14 cellular contexts compared by ENCODE assay signal in genomic region chr7:31778296-31778695, GRCh38.
A peak's percentile ranks its signal among the peaks of the same experiment; 100 is the strongest.
DNase-seq lines count a peak whose midpoint lies in the region; ATAC-seq and TF ChIP-seq lines count a peak whose summit lies in the region.
"Had no signal": no experiment of that assay in that cellular context is flagged by ENCODE, and none has a peak within 500 bp of the region (broad histone marks: within the 10 kb centered on the region; RNA-seq: fewer than 3 reads in every experiment).

No MANE protein-coding gene starts in this region.

- peak overlapping the region; percentile 5 for H2BK5ac ChIP-seq in IMR-90 (ENCODE audit: low read depth, low read length, poor library complexity, severe bottlenecking)

- H3K18ac ChIP-seq in IMR-90 (ENCODE audit: low read depth, low read length) = no peak overlapping the region; the same call in 1 of the 2 replicates

- in situ Hi-C loops in IMR-90 (cut with MboI; ENCODE audit: low sequenced_read_pairs) = no loop called here

- TF ChIP-seq POLR2A in IMR-90 (IDR thresholded peaks at IDR 0.05; ENCODE audit: low read depth, low read length) = no peak

- DNase-seq in Right ventricle myocardium superior = no peak
- no peak for DNase-seq in left ventricle myocardium inferior
- no peak for DNase-seq in IMR-90
- DNase-seq in progenitor cell of endocrine pancreas (ENCODE audit: low spot score, unreplicated experiment) = no peak
- DNase-seq in foreskin keratinocyte = no peak
- no peak for DNase-seq in CD1c-positive myeloid dendritic cell (ENCODE audit: extremely low spot score)
- DNase-seq: C1 segment of cervical spinal cord; Caco-2; CD4-positive, alpha-beta T cell; GDM1; HCEC 1CT had no signal

- H3K4me1 ChIP-seq in left ventricle myocardium inferior = peaks cover 13% of the 10 kb centered on the region
- peaks cover 0 to 43% (median 10%) of the 10 kb centered on the region in 10 experiments; a peak in 11 of 20 replicates for H3K4me1 ChIP-seq in BLaER1 treated with 17β-estradiol and CSF1 and Interleukin-3, amounts not matched to agents 10 nM and 100 nM
- H3K4me1 ChIP-seq in IMR-90 (ENCODE audit: control insufficient read depth, insufficient read depth, low read length) = no peaks in the 10 kb centered on the region; the same call in 1 of the 2 replicates
- peaks cover 14% of the 10 kb centered on the region for H3K4me1 ChIP-seq in foreskin keratinocyte

- H3K56ac ChIP-seq in IMR-90 (ENCODE audit: extremely low read depth, insufficient read depth, low read length) = no peak overlapping the region

- POLR2A ChIA-PET in IMR-90 (lab: Charles Lee; ENCODE audit: unreplicated experiment) = no interaction called here

- peak overlapping the region; percentile 22; the same call in 1 of the 2 replicates for H4K5ac ChIP-seq in IMR-90 (ENCODE audit: low read depth, low read length)

- peak overlapping the region; percentile 70; the same call in 1 of the 3 replicates for H2BK15ac ChIP-seq in IMR-90 (ENCODE audit: low read depth, low read length)

- H2AFZ ChIP-seq in IMR-90 (replicated peaks; ENCODE audit: low read length, poor library complexity) = no peak overlapping the region
- H2AFZ ChIP-seq: GM23338 had no signal

- no peak overlapping the region for H3K9ac ChIP-seq in BLaER1 treated with 17β-estradiol and CSF1 and Interleukin-3, amounts not matched to agents 10 nM and 100 nM
- H3K9ac ChIP-seq in IMR-90 (ENCODE audit: low read depth, low read length) = no peak overlapping the region

- no peak overlapping the region for H4K91ac ChIP-seq in IMR-90 (ENCODE audit: insufficient read depth, low read depth, low read length)

- no peak overlapping the region for H2AK9ac ChIP-seq in IMR-90 (replicated peaks; ENCODE audit: low read depth, low read length, poor library complexity)

- 85% methylated on average over 2 of the region's 3 CpGs; no CpG with 5 or more reads in 1 of the 2 experiments for WGBS in IMR-90 (ENCODE audit: extremely low coverage in 2 of 2, insufficient read length in 1 of 2), 2 experiments

- intact Hi-C loops in Right ventricle myocardium superior (cut with DNase I) (no loop called here), left ventricle myocardium inferior (cut with micrococcal nuclease) (no loop called here), IMR-90 (cut with micrococcal nuclease) (no loop called here)

- H3K23ac ChIP-seq in IMR-90 (ENCODE audit: low read depth, low read length) = no peak overlapping the region

- peaks cover 12% of the 10 kb centered on the region for H3K9me1 ChIP-seq in IMR-90 (ENCODE audit: insufficient read depth, low read length)

- peak overlapping the region; percentile 20; the same call in 1 of the 2 replicates for H2BK120ac ChIP-seq in IMR-90 (ENCODE audit: low read depth, low read length)

- peak overlapping the region; percentile 44; the same call in 1 of the 2 replicates for H2AK5ac ChIP-seq in IMR-90 (ENCODE audit: low read depth, low read length)

- no peak for TF ChIP-seq CTCF in left ventricle myocardium inferior (IDR thresholded peaks at IDR 0.05; ENCODE audit: borderline replicate concordance)
- no peak for TF ChIP-seq CTCF in IMR-90 (conservative IDR thresholded peaks at IDR 0.05; ENCODE audit: low read depth, low read length)
- no peak for TF ChIP-seq CTCF in progenitor cell of endocrine pancreas (IDR thresholded peaks at IDR 0.05; ENCODE audit: unreplicated experiment)
- no peak for TF ChIP-seq CTCF in foreskin keratinocyte (conservative IDR thresholded peaks at IDR 0.05)

- H3K27ac ChIP-seq in left ventricle myocardium inferior (replicated peaks) (no peak overlapping the region), IMR-90 (ENCODE audit: insufficient read depth, low read length) (no peak overlapping the region), foreskin keratinocyte (no peak overlapping the region)
- H3K27ac ChIP-seq in BLaER1 treated with 17β-estradiol and CSF1 and Interleukin-3, amounts not matched to agents 10 nM and 100 nM = no peak overlapping the region

- peak overlapping the region in 7 of 11 experiments; percentile 1 to 43 (median 13); a peak in 6 of 22 replicates for H3K4me2 ChIP-seq in BLaER1 treated with 17β-estradiol and CSF1 and Interleukin-3, amounts not matched to agents 10 nM and 100 nM
- no peak overlapping the region for H3K4me2 ChIP-seq in IMR-90 (ENCODE audit: low read depth, low read length)
- H3K4me2 ChIP-seq: GM23338 had no signal

- CTCF ChIA-PET in IMR-90 (lab: Yijun Ruan, JAX) = no interaction called here

- TF ChIP-seq RAD21 in IMR-90 (IDR thresholded peaks at IDR 0.05; ENCODE audit: low read length) = no peak

- H3K4me3 ChIP-seq in left ventricle myocardium inferior = no peak overlapping the region
- H3K4me3 ChIP-seq in BLaER1 treated with 17β-estradiol and CSF1 and Interleukin-3, amounts not matched to agents 10 nM and 100 nM = no peak overlapping the region
- H3K4me3 ChIP-seq in IMR-90 (ENCODE audit: insufficient read depth, low read depth, low read length) = no peak overlapping the region
- H3K4me3 ChIP-seq: GM23338 had no signal

- H3K36me3 Mint-ChIP-seq in progenitor cell of endocrine pancreas (ENCODE audit: insufficient read depth) = no peaks in the 10 kb centered on the region

- no peaks in the 10 kb centered on the region for H3K27me3 Mint-ChIP-seq in progenitor cell of endocrine pancreas
- H3K27me3 Mint-ChIP-seq: B cell; CD4-positive, alpha-beta T cell had no signal

- 0 out of 4 replicates have a peak overlapping the region, but pooled peaks of 1 of the 2 experiments have one; percentile 35 for H4K8ac ChIP-seq in IMR-90 (ENCODE audit: low read depth in 2 of 2, low read length in 2 of 2)

- peaks cover 17% of the 10 kb centered on the region for H3K4me1 Mint-ChIP-seq in progenitor cell of endocrine pancreas (ENCODE audit: low read depth)
- H3K4me1 Mint-ChIP-seq: B cell had no signal

- H3K36me3 ChIP-seq in left ventricle myocardium inferior (peaks cover under 1% of the 10 kb centered on the region), IMR-90 (ENCODE audit: control insufficient read depth, insufficient read depth, low read length) (no peaks in the 10 kb centered on the region)
- no peaks in the 10 kb centered on the region for H3K36me3 ChIP-seq in BLaER1 treated with 17β-estradiol and CSF1 and Interleukin-3, amounts not matched to agents 10 nM and 100 nM

- H3K27me3 ChIP-seq in left ventricle myocardium inferior (ENCODE audit: low read depth) = no peaks in the 10 kb centered on the region
- H3K27me3 ChIP-seq in BLaER1 treated with 17β-estradiol and CSF1 and Interleukin-3, amounts not matched to agents 10 nM and 100 nM = no peaks in the 10 kb centered on the region
- no peaks in the 10 kb centered on the region for H3K27me3 ChIP-seq in IMR-90 (ENCODE audit: control insufficient read depth, insufficient read depth, low read length)
- no peaks in the 10 kb centered on the region for H3K27me3 ChIP-seq in foreskin keratinocyte

- H2BK20ac ChIP-seq in IMR-90 (ENCODE audit: low read depth, low read length) = peak overlapping the region; percentile 71

- peak overlapping the region; percentile 22 for H3K4ac ChIP-seq in IMR-90 (ENCODE audit: low read depth, low read length)

- peak; percentile 45 for ATAC-seq in Right ventricle myocardium superior (ENCODE audit: poor library complexity)
- no peak for ATAC-seq in IMR-90 (ENCODE audit: low read depth)
- ATAC-seq in foreskin keratinocyte = no peak
- ATAC-seq: GM23338 had no signal

- H3K79me1 ChIP-seq in IMR-90 (ENCODE audit: low read depth in 1 of 2, low read length in 2 of 2) = no peaks in the 10 kb centered on the region

- no TSS peak for BruUV-seq in IMR-90 (replicated peaks; lab: Mats Ljungman, UMichigan)

- no peak overlapping the region for H3K14ac ChIP-seq in IMR-90 (replicated peaks; ENCODE audit: low read depth, low read length)

- H3K9me3 ChIP-seq in left ventricle myocardium inferior (replicated peaks) (no peaks in the 10 kb centered on the region), IMR-90 (ENCODE audit: control insufficient read depth, insufficient read depth, low read length) (no peaks in the 10 kb centered on the region)
- H3K9me3 ChIP-seq in BLaER1 treated with 17β-estradiol and CSF1 and Interleukin-3, amounts not matched to agents 10 nM and 100 nM (replicated peaks in 1 of 11) = no peaks in the 10 kb centered on the region
- H3K9me3 ChIP-seq: Caco-2 had no signal

- dilution Hi-C loops in IMR-90 (cut with HindIII; ENCODE audit: low sequenced_read_pairs, unreplicated experiment) = no loop called here

- no peak overlapping the region for H3K4me3 Mint-ChIP-seq in progenitor cell of endocrine pancreas (ENCODE audit: low read depth)
- H3K4me3 Mint-ChIP-seq: B cell; CD4-positive, alpha-beta T cell; GM23338 had no signal

- H3K27ac Mint-ChIP-seq in progenitor cell of endocrine pancreas = peak overlapping the region; percentile 73
- H3K27ac Mint-ChIP-seq: B cell; CD4-positive, alpha-beta T cell; GM23338 had no signal

- no peaks in the 10 kb centered on the region for H4K20me1 ChIP-seq in BLaER1 treated with 17β-estradiol and CSF1 and Interleukin-3, amounts not matched to agents 10 nM and 100 nM
- no peaks in the 10 kb centered on the region for H4K20me1 ChIP-seq in IMR-90 (ENCODE audit: insufficient read depth, low read length)

- no peaks in the 10 kb centered on the region for H3K9me3 Mint-ChIP-seq in progenitor cell of endocrine pancreas (ENCODE audit: low read depth)
- H3K9me3 Mint-ChIP-seq: GM23338 had no signal

TF ChIP-seq in IMR-90, 13 proteins besides CTCF, POLR2A, EP300 and RAD21 (continues in another document):
- no peak for TF ChIP-seq CHD1 (IDR thresholded peaks at IDR 0.05; ENCODE audit: low read depth, low read length)
- no peak for TF ChIP-seq FOS (IDR thresholded peaks at IDR 0.05; ENCODE audit: low read depth, low read length)
- no peak for TF ChIP-seq RFX5 (IDR thresholded peaks at IDR 0.05; ENCODE audit: low read depth, low read length)
- TF ChIP-seq SMC3 (IDR thresholded peaks at IDR 0.05; ENCODE audit: low read depth, low read length) = no peak
- no peak for TF ChIP-seq BHLHE40 (IDR thresholded peaks at IDR 0.05; ENCODE audit: low read depth, low read length)
- no peak for TF ChIP-seq ELK1 (IDR thresholded peaks at IDR 0.05; ENCODE audit: borderline replicate concordance, low read depth, low read length)
- no peak for TF ChIP-seq MAZ (IDR thresholded peaks at IDR 0.05; ENCODE audit: borderline replicate concordance, low read depth, low read length)
- no peak for TF ChIP-seq CEBPB (IDR thresholded peaks at IDR 0.05; ENCODE audit: low read depth, low read length)
- no peak for TF ChIP-seq RCOR1 (IDR thresholded peaks at IDR 0.05; ENCODE audit: insufficient replicate concordance, low read length)
- no peak for TF ChIP-seq MAFK (IDR thresholded peaks at IDR 0.05; ENCODE audit: low read depth, low read length)
- TF ChIP-seq MXI1 (IDR thresholded peaks at IDR 0.05; ENCODE audit: borderline replicate concordance, low read depth, low read length) = no peak
